In genomic region chr22:27474711-27475547, GRCh38 we compare ENCODE assay signal across 10 cellular contexts.
DNase-seq lines count a peak whose midpoint lies in the region; ATAC-seq and TF ChIP-seq lines count a peak whose summit lies in the region.
"Had no signal": no experiment of that assay in that cellular context is flagged by ENCODE, and none has a peak within 500 bp of the region (broad histone marks: within the 10 kb centered on the region; RNA-seq: fewer than 3 reads in every experiment).

No MANE protein-coding gene starts in this region.

- H3K79me2 ChIP-seq in HCT116 (ENCODE audit: insufficient read depth, low read length): no peaks in the 10 kb centered on the region
- H3K79me2 ChIP-seq in SK-N-SH (ENCODE audit: insufficient read depth): no peaks in the 10 kb centered on the region
- no peaks in the 10 kb centered on the region for H3K79me2 ChIP-seq in smooth muscle cell (ENCODE audit: low read depth)

- TF ChIP-seq EP300 in SK-N-SH (IDR thresholded peaks at IDR 0.05; ENCODE audit: borderline replicate concordance in 1 of 2, low read depth in 1 of 2, low read length in 1 of 2): peak in 1 of 2 experiments; percentile 89; a peak in 3 of 4 replicates

- POLR2A ChIA-PET in HCT116 (lab: Charles Lee) (interaction anchor here (0.8 kb wide), 1 partner anchor 61 kb away, joined by 3 read pairs; no protein-coding TSS in a partner anchor), SK-N-SH (lab: Yijun Ruan, JAX) (interaction anchor here (0.6 kb wide), 1 partner anchor 1045 kb away, joined by 3 read pairs; no protein-coding TSS in a partner anchor)

- no peak overlapping the region for H3K27ac Mint-ChIP-seq in endothelial cell (ENCODE audit: unreplicated experiment)

- ATAC-seq in HCT116 (peak; percentile 72), foreskin keratinocyte (peak; percentile 79), HG03108 (IDR thresholded peaks at IDR 0.05; ENCODE audit: unreplicated experiment) (no peak)

- H2AFZ ChIP-seq in HCT116 (ENCODE audit: low read depth, low read length, poor library complexity, severe bottlenecking) (peak overlapping the region; percentile 52), SK-N-SH (ENCODE audit: low read depth) (no peak overlapping the region), smooth muscle cell (ENCODE audit: low read depth) (no peak overlapping the region)

- peaks cover 5% of the 10 kb centered on the region for H3F3A ChIP-seq in SK-N-SH (replicated peaks; ENCODE audit: insufficient read depth)
- H3F3A ChIP-seq in smooth muscle cell (ENCODE audit: low read depth): no peaks in the 10 kb centered on the region

- CTCF ChIA-PET in HCT116 (lab: Charles Lee): no interaction called here
- CTCF ChIA-PET in SK-N-SH (lab: Yijun Ruan, JAX): no interaction called here

- no peak overlapping the region for H3K4me3 Mint-ChIP-seq in endothelial cell (ENCODE audit: unreplicated experiment)

- TF ChIP-seq CTCF in HCT116 (IDR thresholded peaks at IDR 0.05 in 2 of 3, conservative IDR thresholded peaks at IDR 0.05 in 1 of 3; ENCODE audit: borderline replicate concordance in 1 of 3, insufficient read depth in 1 of 3, low read depth in 2 of 3, low read length in 2 of 3) (no peak), SK-N-SH (IDR thresholded peaks at IDR 0.05) (no peak), foreskin keratinocyte (conservative IDR thresholded peaks at IDR 0.05) (peak; percentile 43), smooth muscle cell (IDR thresholded peaks at IDR 0.05; ENCODE audit: borderline replicate concordance, insufficient read depth, poor library complexity, severe bottlenecking) (no peak), endothelial cell (IDR thresholded peaks at IDR 0.05; ENCODE audit: unreplicated experiment) (no peak)

- peak; percentile 66 for DNase-seq in HCT116 (ENCODE audit: low read depth, low spot score)
- no peak for DNase-seq in SK-N-SH
- DNase-seq in foreskin keratinocyte: peak; percentile 100
- no peak for DNase-seq in smooth muscle cell (lab: John Stamatoyannopoulos, UW; ENCODE audit: unreplicated experiment)
- no peak for DNase-seq in NCI-H524 (lab: John Stamatoyannopoulos, UW)
- no peak for DNase-seq in endothelial cell (ENCODE audit: low spot score)
- DNase-seq in activated T-cell treated with anti-CD3 and anti-CD28 coated beads for 4 hours: no peak
- DNase-seq: activated effector memory CD4-positive, alpha-beta T cell treated with anti-CD3 and anti-CD28 coated beads, Interleukin-2, amount 50 U/mL, for 16 hours; SHP77 had no signal

- intact Hi-C loops in HCT116 (cut with micrococcal nuclease): no loop called here

- H4K20me1 ChIP-seq in HCT116 (ENCODE audit: insufficient read depth) (no peaks in the 10 kb centered on the region), SK-N-SH (ENCODE audit: insufficient read depth) (no peaks in the 10 kb centered on the region), smooth muscle cell (ENCODE audit: low read depth) (no peaks in the 10 kb centered on the region)

- TF ChIP-seq POLR2A in HCT116 (IDR thresholded peaks at IDR 0.05; ENCODE audit: borderline replicate concordance, extremely low read depth, insufficient read depth, insufficient read length): no peak

- H3K9ac ChIP-seq in HCT116 (ENCODE audit: low read length) (peak overlapping the region; percentile 54), SK-N-SH (peak overlapping the region; percentile 33; the same call in 1 of the 2 replicates), smooth muscle cell (ENCODE audit: low read depth) (peak overlapping the region; percentile 55)

- H3K36me3 ChIP-seq in HCT116 (ENCODE audit: control insufficient read depth in 1 of 2, insufficient read depth in 2 of 2, low read length in 2 of 2) (no peaks in the 10 kb centered on the region), SK-N-SH (replicated peaks in 1 of 2; ENCODE audit: control insufficient read depth in 1 of 2, insufficient read depth in 2 of 2, low read length in 1 of 2) (no peaks in the 10 kb centered on the region), smooth muscle cell (ENCODE audit: low read depth) (no peaks in the 10 kb centered on the region)

- H3K9me2 ChIP-seq in HCT116 (ENCODE audit: insufficient read depth) (no peaks in the 10 kb centered on the region), SK-N-SH (no peaks in the 10 kb centered on the region)

- no peaks in the 10 kb centered on the region for H3K9me3 ChIP-seq in HCT116 (ENCODE audit: control insufficient read depth in 1 of 2, insufficient read depth in 1 of 2, low read depth in 1 of 2, low read length in 2 of 2)
- no peaks in the 10 kb centered on the region for H3K9me3 ChIP-seq in SK-N-SH
- H3K9me3 ChIP-seq in smooth muscle cell (replicated peaks; ENCODE audit: low read depth): no peaks in the 10 kb centered on the region

- no TSS peak for BruUV-seq in HCT116 (replicated peaks; lab: Mats Ljungman, UMichigan)

- 28% methylated on average over 11 of the region's 12 CpGs for WGBS in SK-N-SH (ENCODE audit: low lambda C conversion rate)
- WGBS in smooth muscle cell (ENCODE audit: low lambda C conversion rate): 18% methylated on average over 12 of the region's 12 CpGs

- H3K27me3 ChIP-seq in HCT116 (ENCODE audit: insufficient read depth, low read length) (no peaks in the 10 kb centered on the region), SK-N-SH (ENCODE audit: insufficient read depth) (no peaks in the 10 kb centered on the region), foreskin keratinocyte (no peaks in the 10 kb centered on the region), smooth muscle cell (ENCODE audit: low read depth) (no peaks in the 10 kb centered on the region)

- peak overlapping the region; percentile 77 for H3K4me2 ChIP-seq in HCT116 (ENCODE audit: low read length)
- peak overlapping the region; percentile 57 for H3K4me2 ChIP-seq in SK-N-SH
- peak overlapping the region; percentile 60 for H3K4me2 ChIP-seq in smooth muscle cell

- H3K4me3 ChIP-seq in HCT116 (replicated peaks in 1 of 2; ENCODE audit: low read depth in 1 of 2, low read length in 2 of 2) (peak overlapping the region in 1 of 2 experiments; percentile 35; a peak in 2 of 4 replicates), SK-N-SH (ENCODE audit: low read depth in 2 of 2, low read length in 1 of 2) (no peak overlapping the region), smooth muscle cell (no peak overlapping the region)

- H3K27me3 Mint-ChIP-seq in endothelial cell (ENCODE audit: unreplicated experiment): peaks cover 5% of the 10 kb centered on the region

- RAD21 ChIA-PET in HCT116 (lab: Charles Lee; ENCODE audit: low non-redundant PET in 1 of 2, low total read pairs in 2 of 2, uncharacterized antibody in 2 of 2, unreplicated experiment in 2 of 2): no interaction called here

- peaks cover 31 to 47% of the 10 kb centered on the region in 2 experiments for H3K4me1 ChIP-seq in HCT116 (ENCODE audit: control insufficient read depth in 1 of 2, insufficient read depth in 2 of 2, low read length in 2 of 2)
- H3K4me1 ChIP-seq in SK-N-SH (ENCODE audit: control insufficient read depth in 1 of 2, insufficient read depth in 2 of 2, low read depth in 1 of 2, low read length in 1 of 2): peaks cover 0 to 29% of the 10 kb centered on the region in 2 experiments; a peak in 3 of 4 replicates
- peaks cover 14% of the 10 kb centered on the region for H3K4me1 ChIP-seq in foreskin keratinocyte
- H3K4me1 ChIP-seq in smooth muscle cell (ENCODE audit: low read depth): peaks cover 22% of the 10 kb centered on the region

- H3K27ac ChIP-seq in HCT116 (ENCODE audit: low read depth, low read length) (peak overlapping the region; percentile 62), SK-N-SH (ENCODE audit: low read depth in 2 of 2, low read length in 1 of 2) (peak overlapping the region; percentile 24 to 46; a peak in 3 of 4 replicates), foreskin keratinocyte (peak overlapping the region; percentile 100), smooth muscle cell (ENCODE audit: low read depth) (peak overlapping the region; percentile 90)

- peaks cover 10% of the 10 kb centered on the region for H3K4me1 Mint-ChIP-seq in endothelial cell (ENCODE audit: unreplicated experiment)

- no peaks in the 10 kb centered on the region for H3K36me3 Mint-ChIP-seq in endothelial cell (ENCODE audit: low read depth, unreplicated experiment)

- H3K9me3 Mint-ChIP-seq in endothelial cell (ENCODE audit: unreplicated experiment): no peaks in the 10 kb centered on the region

- no peak for TF ChIP-seq RAD21 in HCT116 (IDR thresholded peaks at IDR 0.05; ENCODE audit: low read depth)
- TF ChIP-seq RAD21 in SK-N-SH (IDR thresholded peaks at IDR 0.05; ENCODE audit: low read length): no peak

TF ChIP-seq in HCT116, 20 proteins besides CTCF, POLR2A, EP300 and RAD21 (continues in another document):
- TF ChIP-seq POLR2AphosphoS5 (IDR thresholded peaks at IDR 0.05; ENCODE audit: low read depth, low read length) (peak; percentile 18; the same call in 1 of the 2 replicates), EZH2phosphoT487 (IDR thresholded peaks at IDR 0.05; ENCODE audit: borderline replicate concordance) (no peak), MAX (IDR thresholded peaks at IDR 0.05) (peak; percentile 31), FOSL1 (IDR thresholded peaks at IDR 0.05; ENCODE audit: low read depth) (peak; percentile 74; the same call in 1 of the 2 replicates), YY1 (IDR thresholded peaks at IDR 0.05; ENCODE audit: extremely low read depth, insufficient replicate concordance, low read depth, low read length) (no peak), SP1 (IDR thresholded peaks at IDR 0.05; ENCODE audit: low read depth) (peak; percentile 60), ZFX (IDR thresholded peaks at IDR 0.05) (no peak), JUND (IDR thresholded peaks at IDR 0.05) (peak; percentile 73)

TF ChIP-seq in SK-N-SH, 30 proteins besides CTCF, POLR2A, EP300 and RAD21 (continues in another document):
- TF ChIP-seq TCF12 (IDR thresholded peaks at IDR 0.05): peak; percentile 94

Comparison
In these comparisons a context has a peak if more than half of its experiments do, and no peak if none do; other contexts are left out.
1. DNase-seq: peak in HCT116 (single experiment) and foreskin keratinocyte (2 of 2); none in SK-N-SH (single experiment), smooth muscle cell (single experiment), NCI-H524 (0 of 2), endothelial cell (single experiment) and activated T-cell treated with anti-CD3 and anti-CD28 coated beads for 4 hours (single experiment).
2. H3K27ac ChIP-seq: peak in every context shown above with its lines; median percentile 100 in foreskin keratinocyte; 90 in smooth muscle cell; 62 in HCT116; 35 in SK-N-SH.
3. Of the 11 proteins assayed by ChIP-seq in both SK-N-SH and HCT116: peak only in SK-N-SH: ZBTB33; only in HCT116: none; in both: JUND, MAX and POLR2AphosphoS5; in neither: 7.
4. Peak in every context shown above with its lines, with median percentiles within 50 percentile points of each other: H3K4me2 ChIP-seq and H3K9ac ChIP-seq.